27 cellular contexts compared by ENCODE assay signal in genomic region chr16:83116274-83116892, GRCh38.
A peak's percentile ranks its signal among the peaks of the same experiment; 100 is the strongest.
DNase-seq lines count a peak whose midpoint lies in the region; ATAC-seq, FAIRE-seq and TF ChIP-seq lines count a peak whose summit lies in the region.
"Had no signal": no experiment of that assay in that cellular context is flagged by ENCODE, and none has a peak within 500 bp of the region (broad histone marks: within the 10 kb centered on the region; RNA-seq: fewer than 3 reads in every experiment).

No MANE protein-coding gene starts in this region.

- H3K14ac ChIP-seq in H1 (ENCODE audit: insufficient read length) = no peak overlapping the region

- no peak overlapping the region for H4K5ac ChIP-seq in H1 (ENCODE audit: insufficient read length, low read depth, low read length)

- H2BK5ac ChIP-seq in H1 (ENCODE audit: low read depth, low read length) = no peak overlapping the region

- no peaks in the 10 kb centered on the region for H3K79me1 ChIP-seq in H1 (ENCODE audit: low read depth, low read length)

- peaks cover 22% of the 10 kb centered on the region for H3K4me1 ChIP-seq in GM23248 (ENCODE audit: insufficient read depth)
- peaks cover 0 to 8% (median 4%) of the 10 kb centered on the region in 4 experiments; a peak in 4 of 7 replicates for H3K4me1 ChIP-seq in H1 (replicated peaks in 1 of 4; ENCODE audit: control insufficient read depth in 3 of 4, insufficient read depth in 4 of 4, low read length in 3 of 4)
- H3K4me1 ChIP-seq in neural progenitor cell = no peaks in the 10 kb centered on the region
- H3K4me1 ChIP-seq in CD4-positive, alpha-beta memory T cell (ENCODE audit: insufficient read depth, low read length) = no peaks in the 10 kb centered on the region
- H3K4me1 ChIP-seq: Caco-2 had no signal

- TF ChIP-seq RAD21 in H1 (IDR thresholded peaks at IDR 0.05 in 1 of 2, conservative IDR thresholded peaks at IDR 0.05 in 1 of 2; ENCODE audit: low read depth in 2 of 2, low read length in 2 of 2) = peak; percentile 68 to 80

- 53 to 65% methylated on average over 7 to 8 of the region's 8 CpGs for WGBS in GM23248 (ENCODE audit: low coverage in 1 of 2, low lambda C conversion rate in 2 of 2, missing lambda C conversion rate in 2 of 2), 2 experiments
- 85% methylated on average over 6 of the region's 8 CpGs; no CpG with 5 or more reads in 1 of the 2 experiments for WGBS in H1 (ENCODE audit: extremely low coverage in 1 of 2, insufficient coverage in 1 of 2, insufficient read length in 1 of 2, insufficient replicate concordance in 2 of 2, low coverage in 1 of 2, low lambda C conversion rate in 2 of 2, missing lambda C conversion rate in 1 of 2), 2 experiments

- H2BK120ac ChIP-seq in H1 (replicated peaks; ENCODE audit: low read depth, low read length) = no peak overlapping the region

- TF ChIP-seq CTCF in H1 (IDR thresholded peaks at IDR 0.05; ENCODE audit: control extremely low read depth in 1 of 3, insufficient read depth in 1 of 3, low read depth in 1 of 3, low read length in 3 of 3) (peak; percentile 63 to 73 (median 71)), neural progenitor cell (IDR thresholded peaks at IDR 0.05) (peak; percentile 14), CD14-positive monocyte (IDR thresholded peaks at IDR 0.05) (no peak)

- H3K27ac ChIP-seq in GM23248 (no peak overlapping the region), H1 (ENCODE audit: low read depth, low read length) (no peak overlapping the region), neural progenitor cell (no peak overlapping the region)
- H3K27ac ChIP-seq in CD4-positive, alpha-beta memory T cell (ENCODE audit: low read depth, low read length) = no peak overlapping the region
- H3K27ac ChIP-seq: esophagus muscularis mucosa, right atrium auricular region, SJSA1, tibial nerve, WERI-Rb-1 had no signal

- H3K36me3 Mint-ChIP-seq in neural progenitor cell (no peaks in the 10 kb centered on the region), CD14-positive monocyte (no peaks in the 10 kb centered on the region)
- no peaks in the 10 kb centered on the region for H3K36me3 Mint-ChIP-seq in CD4-positive, alpha-beta memory T cell
- H3K36me3 Mint-ChIP-seq: activated naive CD8-positive, alpha-beta T cell treated with anti-CD3 and anti-CD28 coated beads, Interleukin-2, amount 10 ng/mL, durations not matched to agents 7 days and 5 days; naive thymus-derived CD4-positive, alpha-beta T cell had no signal

- no peak overlapping the region for H3K4me2 ChIP-seq in GM23248 (ENCODE audit: unreplicated experiment)
- no peak overlapping the region for H3K4me2 ChIP-seq in H1 (ENCODE audit: insufficient read depth in 1 of 2, low read depth in 2 of 2, low read length in 2 of 2)
- H3K4me2 ChIP-seq in neural progenitor cell = no peak overlapping the region

- no peak overlapping the region for H4K91ac ChIP-seq in H1 (replicated peaks; ENCODE audit: insufficient read length, low read length)

- in situ Hi-C loops in GM23248 (cut with MboI) = no loop called here

- no peak for ATAC-seq in HG02678 (IDR thresholded peaks at IDR 0.05; ENCODE audit: unreplicated experiment)
- ATAC-seq: activated T-helper 17 cell treated with anti-CD3 and anti-CD28 coated beads, Interleukin-2, amount 50 U/mL, for 72 hours; effector memory CD8-positive, alpha-beta T cell; left lobe of liver; naive thymus-derived CD4-positive, alpha-beta T cell; Panc1; stimulated activated naive CD8-positive, alpha-beta T cell treated with anti-CD3 and anti-CD28 coated beads, Interleukin-15, amount 100 ng/mL, for 72 hours had no signal

- no peaks in the 10 kb centered on the region for H3K9me3 ChIP-seq in GM23248 (ENCODE audit: low read depth)
- no peaks in the 10 kb centered on the region for H3K9me3 ChIP-seq in H1 (ENCODE audit: insufficient read depth in 2 of 2, low read depth in 1 of 2, low read length in 1 of 2)
- no peaks in the 10 kb centered on the region for H3K9me3 ChIP-seq in neural progenitor cell (ENCODE audit: low read depth)
- H3K9me3 ChIP-seq in CD4-positive, alpha-beta memory T cell (ENCODE audit: control insufficient read depth in 1 of 2, low read length in 2 of 2) = no peaks in the 10 kb centered on the region
- H3K9me3 ChIP-seq: Caco-2, esophagus muscularis mucosa, right atrium auricular region, SJSA1, tibial nerve had no signal

- no peak overlapping the region for H2BK20ac ChIP-seq in H1 (ENCODE audit: low read length)

- H3K9ac ChIP-seq in GM23248 (no peak overlapping the region), H1 (replicated peaks in 1 of 4; ENCODE audit: extremely low read depth in 1 of 4, low read depth in 3 of 4, low read length in 3 of 4) (no peak overlapping the region), neural progenitor cell (no peak overlapping the region)

- no peak overlapping the region for H3K18ac ChIP-seq in H1 (ENCODE audit: extremely low read depth, low read length)

- no peak overlapping the region for H3K23ac ChIP-seq in H1 (ENCODE audit: insufficient read length)

- peaks cover 6% of the 10 kb centered on the region; the same call in 1 of the 2 replicates for H3K27me3 ChIP-seq in GM23248 (replicated peaks; ENCODE audit: insufficient read depth)
- H3K27me3 ChIP-seq in H1 (replicated peaks in 1 of 4; ENCODE audit: control insufficient read depth in 3 of 4, extremely low read depth in 1 of 4, insufficient read depth in 3 of 4, low read length in 3 of 4) = peaks cover 0 to 5% (median 0%) of the 10 kb centered on the region in 4 experiments; a peak in 2 of 7 replicates
- no peaks in the 10 kb centered on the region for H3K27me3 ChIP-seq in neural progenitor cell
- H3K27me3 ChIP-seq in CD4-positive, alpha-beta memory T cell (ENCODE audit: insufficient read depth, low read length) = no peaks in the 10 kb centered on the region
- H3K27me3 ChIP-seq: right atrium auricular region, SJSA1, tibial nerve had no signal

- POLR2A ChIA-PET in H1 (lab: Charles Lee; ENCODE audit: partially characterized antibody) = no interaction called here
- POLR2A ChIA-PET in CD4-positive, alpha-beta memory T cell (lab: Charles Lee; ENCODE audit: partially characterized antibody) = no interaction called here

- no peak overlapping the region; the same call in 1 of the 2 replicates for H4K8ac ChIP-seq in H1 (ENCODE audit: extremely low read depth, insufficient read depth, low read length)

- H2BK12ac ChIP-seq in H1 (ENCODE audit: low read depth, low read length) = no peak overlapping the region

- DNase-seq in GM23248 (peak; percentile 62), NCI-H69 (lab: John Stamatoyannopoulos, UW) (peak; percentile 7), H1 (ENCODE audit: low read depth in 1 of 2, low spot score in 2 of 2) (no peak), neural progenitor cell (ENCODE audit: low spot score) (no peak), T-helper 9 cell (no peak), CD14-positive monocyte (ENCODE audit: low spot score) (no peak)
- no peak for DNase-seq in CD4-positive, alpha-beta memory T cell
- DNase-seq: activated CD8-positive, alpha-beta memory T cell treated with anti-CD3 and anti-CD28 coated beads, Interleukin-2, amount 50 U/mL, for 4 hours; activated naive CD8-positive, alpha-beta T cell treated with anti-CD3 and anti-CD28 coated beads, Interleukin-2, amount 10 ng/mL, durations not matched to agents 7 days and 5 days; DMS79 treated with DMSO at 0.1 percent for 48 hours; effector memory CD8-positive, alpha-beta T cell; KBM-7; naive thymus-derived CD4-positive, alpha-beta T cell; NCI-H187; stimulated activated naive CD8-positive, alpha-beta T cell treated with anti-CD3 and anti-CD28 coated beads, Interleukin-15, amount 100 ng/mL, for 72 hours; WERI-Rb-1 had no signal

- peaks cover 10% of the 10 kb centered on the region for H3F3A ChIP-seq in GM23248 (ENCODE audit: insufficient read depth)
- no peaks in the 10 kb centered on the region for H3F3A ChIP-seq in neural progenitor cell (ENCODE audit: low read depth)

- no peak overlapping the region for H2AK5ac ChIP-seq in H1 (ENCODE audit: low read depth, low read length)

- H3K4me3 ChIP-seq in GM23248 (no peak overlapping the region), H1 (ENCODE audit: extremely low read depth in 1 of 4, insufficient read depth in 2 of 4, low read depth in 3 of 4, low read length in 4 of 4) (no peak overlapping the region), neural progenitor cell (no peak overlapping the region)
- H3K4me3 ChIP-seq in CD4-positive, alpha-beta memory T cell (ENCODE audit: low read length in 2 of 2) = no peak overlapping the region
- H3K4me3 ChIP-seq: esophagus muscularis mucosa, right atrium auricular region, SJSA1, tibial nerve had no signal

- H3K4ac ChIP-seq in H1 (replicated peaks; ENCODE audit: insufficient read length, low read depth, low read length) = no peak overlapping the region

- H4K20me1 ChIP-seq in GM23248 (ENCODE audit: insufficient read depth) (no peaks in the 10 kb centered on the region), H1 (replicated peaks in 1 of 2; ENCODE audit: control insufficient read depth in 1 of 2, insufficient read depth in 2 of 2, low read length in 2 of 2) (no peaks in the 10 kb centered on the region), neural progenitor cell (ENCODE audit: low read depth) (no peaks in the 10 kb centered on the region)

- CTCF ChIA-PET in H1 (lab: Charles Lee; ENCODE audit: partially characterized antibody) = interaction anchor here (0.6 to 4.0 kb wide), 14 partner anchors 9 to 614 kb away, joined by 3 to 19 read pairs (median 3); no protein-coding TSS in a partner anchor
- CTCF ChIA-PET in CD4-positive, alpha-beta memory T cell (lab: Charles Lee; ENCODE audit: partially characterized antibody) = no interaction called here

- H3K27me3 Mint-ChIP-seq in neural progenitor cell (ENCODE audit: insufficient read depth, low read depth) (peaks cover 4% of the 10 kb centered on the region), CD14-positive monocyte (ENCODE audit: low read depth in 3 of 3) (peaks cover 4 to 32% (median 26%) of the 10 kb centered on the region in 3 donors)
- H3K27me3 Mint-ChIP-seq in CD4-positive, alpha-beta memory T cell = peaks cover under 1 to 2% of the 10 kb centered on the region in 2 donors
- H3K27me3 Mint-ChIP-seq: stimulated activated naive CD8-positive, alpha-beta T cell treated with anti-CD3 and anti-CD28 coated beads, Interleukin-15, amount 100 ng/mL, for 72 hours had no signal

- intact Hi-C loops in CD4-positive, alpha-beta memory T cell (cut with micrococcal nuclease) = no loop called here
- intact Hi-C loops in CD14-positive monocyte (cut with micrococcal nuclease) = no loop called here

- no peak overlapping the region for H3K56ac ChIP-seq in H1 (replicated peaks; ENCODE audit: insufficient read length, low read depth, low read length)

- H3K79me2 ChIP-seq in GM23248 (ENCODE audit: insufficient read depth) = no peaks in the 10 kb centered on the region
- H3K79me2 ChIP-seq in H1 (ENCODE audit: control insufficient read depth in 1 of 2, insufficient read depth in 2 of 2, low read length in 2 of 2) = no peaks in the 10 kb centered on the region
- H3K79me2 ChIP-seq in neural progenitor cell (ENCODE audit: low read depth) = no peaks in the 10 kb centered on the region

- H3K9me3 Mint-ChIP-seq in neural progenitor cell (no peaks in the 10 kb centered on the region), CD14-positive monocyte (peaks cover 0 to 5% (median 0%) of the 10 kb centered on the region in 7 donors)
- H3K9me3 Mint-ChIP-seq in CD4-positive, alpha-beta memory T cell = peaks cover 0 to 3% (median 0%) of the 10 kb centered on the region in 8 donors
- H3K9me3 Mint-ChIP-seq: activated naive CD8-positive, alpha-beta T cell treated with anti-CD3 and anti-CD28 coated beads, Interleukin-2, amount 10 ng/mL, durations not matched to agents 7 days and 5 days; activated T-helper 17 cell treated with anti-CD3 and anti-CD28 coated beads, Interleukin-2, amount 50 U/mL, for 72 hours; effector memory CD8-positive, alpha-beta T cell; stimulated activated naive CD8-positive, alpha-beta T cell treated with anti-CD3 and anti-CD28 coated beads, Interleukin-15, amount 100 ng/mL, for 72 hours had no signal

- no peak for TF ChIP-seq POLR2A in H1 (IDR thresholded peaks at IDR 0.05; ENCODE audit: control extremely low read depth in 1 of 2, low read depth in 2 of 2, low read length in 2 of 2)

- FAIRE-seq in H1 (lab: Jason Lieb, UNC) = no peak
- FAIRE-seq: colon, H54 had no signal

- peaks cover 2% of the 10 kb centered on the region; the same call in 1 of the 2 replicates for H3K23me2 ChIP-seq in H1 (ENCODE audit: low read depth, low read length)

- no peak for TF ChIP-seq EP300 in H1 (IDR thresholded peaks at IDR 0.05; ENCODE audit: borderline replicate concordance in 1 of 2, low read depth in 2 of 2, low read length in 2 of 2)

- H3K4me1 Mint-ChIP-seq in neural progenitor cell (no peaks in the 10 kb centered on the region), CD14-positive monocyte (no peaks in the 10 kb centered on the region)
- peaks cover 0 to 1% (median 0%) of the 10 kb centered on the region in 4 donors for H3K4me1 Mint-ChIP-seq in CD4-positive, alpha-beta memory T cell
- H3K4me1 Mint-ChIP-seq: activated naive CD8-positive, alpha-beta T cell treated with anti-CD3 and anti-CD28 coated beads, Interleukin-2, amount 10 ng/mL, durations not matched to agents 7 days and 5 days; activated T-helper 17 cell treated with anti-CD3 and anti-CD28 coated beads, Interleukin-2, amount 50 U/mL, for 72 hours; stimulated activated naive CD8-positive, alpha-beta T cell treated with anti-CD3 and anti-CD28 coated beads, Interleukin-15, amount 100 ng/mL, for 72 hours had no signal

- no peak overlapping the region for H2BK15ac ChIP-seq in H1 (ENCODE audit: low read length)

- H3K9me2 ChIP-seq in GM23248 (ENCODE audit: insufficient read depth) = no peaks in the 10 kb centered on the region

- H3K4me3 Mint-ChIP-seq in neural progenitor cell (no peak overlapping the region), CD14-positive monocyte (peak overlapping the region in 1 of 2 donors; percentile 30)
- H3K4me3 Mint-ChIP-seq in CD4-positive, alpha-beta memory T cell = no peak overlapping the region
- H3K4me3 Mint-ChIP-seq: activated naive CD8-positive, alpha-beta T cell treated with anti-CD3 and anti-CD28 coated beads, Interleukin-2, amount 10 ng/mL, durations not matched to agents 7 days and 5 days; activated T-helper 17 cell treated with anti-CD3 and anti-CD28 coated beads, Interleukin-2, amount 50 U/mL, for 72 hours; effector memory CD8-positive, alpha-beta T cell; naive thymus-derived CD4-positive, alpha-beta T cell; stimulated activated naive CD8-positive, alpha-beta T cell treated with anti-CD3 and anti-CD28 coated beads, Interleukin-15, amount 100 ng/mL, for 72 hours had no signal

- no peak overlapping the region for H3K27ac Mint-ChIP-seq in neural progenitor cell
- no peak overlapping the region for H3K27ac Mint-ChIP-seq in CD4-positive, alpha-beta memory T cell
- H3K27ac Mint-ChIP-seq in CD14-positive monocyte = no peak overlapping the region
- H3K27ac Mint-ChIP-seq: activated naive CD8-positive, alpha-beta T cell treated with anti-CD3 and anti-CD28 coated beads, Interleukin-2, amount 10 ng/mL, durations not matched to agents 7 days and 5 days; activated T-helper 17 cell treated with anti-CD3 and anti-CD28 coated beads, Interleukin-2, amount 50 U/mL, for 72 hours; effector memory CD8-positive, alpha-beta T cell; naive thymus-derived CD4-positive, alpha-beta T cell had no signal

- H2AFZ ChIP-seq in GM23248 (no peak overlapping the region), H1 (ENCODE audit: low read length) (no peak overlapping the region), neural progenitor cell (replicated peaks) (no peak overlapping the region)

- H3K36me3 ChIP-seq in GM23248 (ENCODE audit: low read depth) (no peaks in the 10 kb centered on the region), H1 (ENCODE audit: control insufficient read depth in 2 of 4, insufficient read depth in 4 of 4, low read length in 3 of 4) (no peaks in the 10 kb centered on the region), neural progenitor cell (no peaks in the 10 kb centered on the region)
- H3K36me3 ChIP-seq in CD4-positive, alpha-beta memory T cell (ENCODE audit: insufficient read depth, low read length) = no peaks in the 10 kb centered on the region
- H3K36me3 ChIP-seq: esophagus muscularis mucosa, right atrium auricular region, SJSA1, tibial nerve, WERI-Rb-1 had no signal

Comparison
In these comparisons a context has a peak if more than half of its experiments do, and no peak if none do; other contexts are left out.
1. DNase-seq: peak in GM23248 (single experiment) and NCI-H69 (single experiment); none in H1 (0 of 2), neural progenitor cell (single experiment), CD4-positive, alpha-beta memory T cell (0 of 5), T-helper 9 cell (single experiment) and CD14-positive monocyte (single experiment).